Comparison of ENCODE assay signal across 1 cellular context in the genomic region with DNA sequence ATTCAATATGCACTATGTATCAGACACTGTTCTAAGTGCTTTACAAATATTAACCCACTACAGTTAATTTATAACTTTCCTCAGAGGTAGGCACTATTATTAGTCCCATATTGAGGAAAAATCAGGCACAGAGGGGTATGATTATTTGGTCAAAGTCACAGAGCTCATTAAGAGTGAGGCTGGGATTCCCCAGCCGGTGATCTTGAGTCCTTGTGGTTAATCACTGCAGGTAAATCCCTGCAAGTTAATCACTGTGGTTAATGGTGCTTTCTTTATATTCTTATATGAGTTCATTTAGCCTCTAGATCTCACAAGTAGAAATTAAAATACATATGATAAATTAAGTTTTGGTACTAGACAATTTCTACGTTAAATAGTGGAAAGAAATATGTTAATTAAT.
TF ChIP-seq lines count a peak whose summit lies in the region.

No MANE protein-coding gene starts in this region.

TF ChIP-seq in GM12878, 131 proteins besides CTCF, POLR2A, EP300 and RAD21:
- TF ChIP-seq BCL11A (IDR thresholded peaks at IDR 0.05; ENCODE audit: low read depth, low read length) (peak; percentile 55; the same call in 1 of the 2 replicates), CEBPB (IDR thresholded peaks at IDR 0.05; ENCODE audit: borderline replicate concordance in 1 of 2, low read depth in 2 of 2, low read length in 2 of 2) (no peak), NFXL1 (IDR thresholded peaks at IDR 0.05; ENCODE audit: borderline replicate concordance) (no peak), STAT1 (conservative IDR thresholded peaks at IDR 0.05) (no peak), MTA2 (IDR thresholded peaks at IDR 0.05; ENCODE audit: low read depth) (peak; percentile 57), NR2F1 (conservative IDR thresholded peaks at IDR 0.05) (0 out of 2 replicates have a peak, but pooled peaks have one; percentile 17), PML (IDR thresholded peaks at IDR 0.05; ENCODE audit: low read length) (no peak), TCF12 (IDR thresholded peaks at IDR 0.05; ENCODE audit: low read depth, low read length) (no peak)
